13 cellular contexts compared by ENCODE assay signal in genomic region chr14:76767681-76768055, GRCh38. TPM values are rescaled to one million over a fixed set of nuclear protein-coding genes. Genes with fewer than 3 reads are reported as not detected.
A peak's percentile ranks its signal among the peaks of the same experiment; 100 is the strongest.
DNase-seq lines count a peak whose midpoint lies in the region; ATAC-seq and TF ChIP-seq lines count a peak whose summit lies in the region.
"Had no signal": no experiment of that assay in that cellular context is flagged by ENCODE, and none has a peak within 500 bp of the region (broad histone marks: within the 10 kb centered on the region; RNA-seq: fewer than 3 reads in every experiment).

No MANE protein-coding gene starts in this region.

- no peaks in the 10 kb centered on the region for H3K79me2 ChIP-seq in PC-9 (ENCODE audit: low read depth)

- no peak for TF ChIP-seq CTCF in tibial artery (IDR thresholded peaks at IDR 0.05)
- no peak for TF ChIP-seq CTCF in PC-9 (conservative IDR thresholded peaks at IDR 0.05)

- no peaks in the 10 kb centered on the region for H3K9me2 ChIP-seq in PC-9 (ENCODE audit: insufficient read depth)

- H3K4me3 ChIP-seq in effector memory CD4-positive, alpha-beta T cell (ENCODE audit: insufficient read depth, low read depth, low read length, poor library complexity, severe bottlenecking), result no peak overlapping the region
- H3K4me3 ChIP-seq in muscle layer of duodenum (ENCODE audit: low read depth in 1 of 2, low read length in 2 of 2), result no peak overlapping the region
- H3K4me3 ChIP-seq in tibial artery, result no peak overlapping the region
- H3K4me3 ChIP-seq in PC-9, result no peak overlapping the region

- H3K36me3 ChIP-seq in effector memory CD4-positive, alpha-beta T cell (ENCODE audit: control insufficient read depth, insufficient read depth, low read length), result no peaks in the 10 kb centered on the region
- H3K36me3 ChIP-seq in muscle layer of duodenum (ENCODE audit: control insufficient read depth in 1 of 2, insufficient read depth in 2 of 2, low read length in 2 of 2), result no peaks in the 10 kb centered on the region
- H3K36me3 ChIP-seq in tibial artery, result no peaks in the 10 kb centered on the region
- no peaks in the 10 kb centered on the region for H3K36me3 ChIP-seq in PC-9 (ENCODE audit: low read depth)

- no peaks in the 10 kb centered on the region for H3K27me3 ChIP-seq in effector memory CD4-positive, alpha-beta T cell (replicated peaks; ENCODE audit: control insufficient read depth, insufficient read depth, low read length, poor library complexity, severe bottlenecking)
- H3K27me3 ChIP-seq in muscle layer of duodenum (ENCODE audit: low read depth, low read length), result no peaks in the 10 kb centered on the region
- H3K27me3 ChIP-seq in tibial artery, result no peaks in the 10 kb centered on the region
- peaks cover 94% of the 10 kb centered on the region for H3K27me3 ChIP-seq in PC-9 (ENCODE audit: insufficient read depth, low read depth)

- H3K9me3 Mint-ChIP-seq in activated naive CD4-positive, alpha-beta T cell treated with anti-CD3 and anti-CD28 coated beads, Interleukin-2, amount 50 U/mL, for 72 hours, result no peaks in the 10 kb centered on the region

- peak overlapping the region; percentile 65 to 80 for H3K27ac Mint-ChIP-seq in activated naive CD4-positive, alpha-beta T cell treated with anti-CD3 and anti-CD28 coated beads, Interleukin-2, amount 50 U/mL, for 72 hours

- peaks cover under 1% of the 10 kb centered on the region in 2 donors for H3K36me3 Mint-ChIP-seq in activated naive CD4-positive, alpha-beta T cell treated with anti-CD3 and anti-CD28 coated beads, Interleukin-2, amount 50 U/mL, for 72 hours

- BruUV-seq in PC-9 (replicated peaks; lab: Mats Ljungman, UMichigan), result no TSS peak

- H3K9me3 ChIP-seq in effector memory CD4-positive, alpha-beta T cell (ENCODE audit: control insufficient read depth, low read length), result no peaks in the 10 kb centered on the region
- H3K9me3 ChIP-seq in muscle layer of duodenum (ENCODE audit: control insufficient read depth in 1 of 2, low read length in 2 of 2) (no peaks in the 10 kb centered on the region), tibial artery (no peaks in the 10 kb centered on the region), PC-9 (ENCODE audit: insufficient read depth, low read depth) (no peaks in the 10 kb centered on the region)

- peaks cover 23% of the 10 kb centered on the region for H3K4me1 ChIP-seq in effector memory CD4-positive, alpha-beta T cell (ENCODE audit: control insufficient read depth, insufficient read depth, low read length, poor library complexity, severe bottlenecking)
- H3K4me1 ChIP-seq in muscle layer of duodenum (ENCODE audit: control insufficient read depth in 1 of 2, insufficient read depth in 2 of 2, low read length in 2 of 2) (peaks cover 0 to 23% of the 10 kb centered on the region in 2 donors), tibial artery (peaks cover 0 to 92% (median 71%) of the 10 kb centered on the region in 4 donors), PC-9 (replicated peaks; ENCODE audit: insufficient read depth) (0 out of 2 replicates have a peak, but pooled peaks cover 2% of the 10 kb centered on the region)

- no peak overlapping the region for H2AFZ ChIP-seq in PC-9

- no peak for ATAC-seq in activated naive CD4-positive, alpha-beta T cell treated with anti-CD3 and anti-CD28 coated beads, Interleukin-2, amount 50 U/mL, for 72 hours
- no peak for ATAC-seq in GM21529 (IDR thresholded peaks at IDR 0.05; ENCODE audit: unreplicated experiment)

- no peak for DNase-seq in activated naive CD4-positive, alpha-beta T cell treated with anti-CD3 and anti-CD28 coated beads, Interleukin-2, amount 50 U/mL, for 72 hours (ENCODE audit: low spot score in 2 of 2)
- no peak for DNase-seq in activated naive CD4-positive, alpha-beta T cell treated with anti-CD3 and anti-CD28 coated beads, Interleukin-2, amount 50 U/mL, for 16 hours
- no peak for DNase-seq in effector memory CD4-positive, alpha-beta T cell
- DNase-seq in tibial artery (peak in 1 of 2 donors; percentile 60), glomerular visceral epithelial cell (ENCODE audit: extremely low spot score) (no peak), PC-9 (no peak)
- DNase-seq: ACHN, NCI-H2227 treated with DMSO at 0.1 percent for 48 hours had no signal

- POLR2A ChIA-PET in PC-9 (lab: Charles Lee; ENCODE audit: unreplicated experiment), result no interaction called here

- intact Hi-C loops in tibial artery (cut with DNase I; ENCODE audit: low total_unique reads) (no loop called here), PC-9 (cut with micrococcal nuclease; ENCODE audit: unreplicated experiment) (loop anchor here (5.0 kb wide), 1 partner anchor 1215 kb away; no protein-coding TSS in a partner anchor)

- no peaks in the 10 kb centered on the region for H4K20me1 ChIP-seq in PC-9 (ENCODE audit: insufficient read depth)

- H3K27ac ChIP-seq in effector memory CD4-positive, alpha-beta T cell (ENCODE audit: insufficient read depth, low read length, poor library complexity, severe bottlenecking), result peak overlapping the region; percentile 65
- H3K27ac ChIP-seq in muscle layer of duodenum (ENCODE audit: low read length) (peak overlapping the region; percentile 21), tibial artery (peak overlapping the region; percentile 89 to 97), PC-9 (no peak overlapping the region)

- no peaks in the 10 kb centered on the region for H3F3A ChIP-seq in PC-9 (ENCODE audit: insufficient read depth, low read depth)

- CTCF ChIA-PET in PC-9 (lab: Charles Lee), result interaction anchor here (1.3 kb wide), 1 partner anchor 57 kb away, joined by 13 read pairs; no protein-coding TSS in a partner anchor

- no peak overlapping the region for H3K4me2 ChIP-seq in PC-9

RNA-seq across cellular contexts. Expression of gene VASH1, which starts 6.4 kb away (rescaled TPM):
- total RNA-seq in activated naive CD4-positive, alpha-beta T cell treated with anti-CD3 and anti-CD28 coated beads, Interleukin-2, amount 50 U/mL, for 72 hours, result 1 to 10 TPM; 1.8 to 6.5 TPM
- 4.3 and 7.4 TPM in 2 replicates for total RNA-seq in PC-9 (2021)

RNA-seq across cellular contexts. Expression of gene ANGEL1, which starts 45.0 kb away (rescaled TPM):
- total RNA-seq in activated naive CD4-positive, alpha-beta T cell treated with anti-CD3 and anti-CD28 coated beads, Interleukin-2, amount 50 U/mL, for 72 hours, result 10 to 100 TPM; 14.6 to 15.4 TPM
- total RNA-seq in PC-9 (2021), result 31.7 and 44.0 TPM in 2 replicates

RNA-seq across cellular contexts. Expression of gene LRRC74A, which starts 58.5 kb away (rescaled TPM):
- not detected for total RNA-seq in activated naive CD4-positive, alpha-beta T cell treated with anti-CD3 and anti-CD28 coated beads, Interleukin-2, amount 50 U/mL, for 72 hours
- total RNA-seq in PC-9 (2021), result not detected in 2 replicates
- total RNA-seq: cerebellum; myocyte; T-helper 1 cell treated with Interleukin-12 subunit alpha and Interleukin-12 subunit beta and Interleukin-4 antibody, amounts not matched to agents 30 ng/mL and 1 ng/mL, for 36 hours had no signal
